18 cellular contexts compared by ENCODE assay signal in the genomic region with DNA sequence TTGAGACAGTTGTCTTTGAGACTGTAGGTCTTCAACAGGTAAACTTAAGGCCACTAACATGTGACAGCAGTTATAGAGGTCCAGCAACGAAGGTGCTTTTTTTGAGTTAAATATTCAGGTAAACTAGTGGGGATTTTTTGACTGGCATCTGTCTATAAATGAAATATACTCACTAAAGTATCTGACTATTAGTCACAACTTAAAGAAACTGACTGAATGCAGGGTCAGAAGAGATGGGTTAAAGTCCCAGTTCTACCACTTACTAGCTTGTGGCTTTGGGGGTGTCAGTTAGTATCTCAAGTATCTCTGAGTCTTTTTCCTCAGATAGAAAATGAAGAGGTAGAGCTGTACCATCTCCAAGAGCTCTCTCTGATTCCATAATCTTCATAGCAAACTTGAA. TPM values are rescaled to one million over a fixed set of nuclear protein-coding genes. Genes with fewer than 3 reads are reported as not detected.
DNase-seq lines count a peak whose midpoint lies in the region; ATAC-seq and TF ChIP-seq lines count a peak whose summit lies in the region.
"Had no signal": no experiment of that assay in that cellular context is flagged by ENCODE, and none has a peak within 500 bp of the region (broad histone marks: within the 10 kb centered on the region; RNA-seq: fewer than 3 reads in every experiment).

No MANE protein-coding gene starts in this region.

- no peaks in the 10 kb centered on the region for H4K20me1 ChIP-seq in smooth muscle cell (ENCODE audit: low read depth)
- H4K20me1 ChIP-seq: BLaER1 treated with 17β-estradiol and CSF1 and Interleukin-3, amounts not matched to agents 10 nM and 100 nM had no signal

- WGBS in smooth muscle cell (ENCODE audit: low lambda C conversion rate): 93% methylated on average over 1 of the region's 1 CpG

- no peak overlapping the region for H3K4me3 ChIP-seq in colonic mucosa
- H3K4me3 ChIP-seq in smooth muscle cell: no peak overlapping the region
- H3K4me3 ChIP-seq: BLaER1 treated with 17β-estradiol and CSF1 and Interleukin-3, amounts not matched to agents 10 nM and 100 nM; heart right ventricle had no signal

- no peak for TF ChIP-seq CTCF in colonic mucosa (IDR thresholded peaks at IDR 0.05)
- no peak for TF ChIP-seq CTCF in smooth muscle cell (IDR thresholded peaks at IDR 0.05; ENCODE audit: borderline replicate concordance, insufficient read depth, poor library complexity, severe bottlenecking)

- H2AFZ ChIP-seq in smooth muscle cell (ENCODE audit: low read depth): no peak overlapping the region

- H3K36me3 ChIP-seq in colonic mucosa (no peaks in the 10 kb centered on the region), smooth muscle cell (ENCODE audit: low read depth) (peaks cover 12% of the 10 kb centered on the region)

- ATAC-seq in GM18498 (IDR thresholded peaks at IDR 0.05; ENCODE audit: unreplicated experiment): peak; percentile 29
- peak; percentile 34 for ATAC-seq in GM19324 (IDR thresholded peaks at IDR 0.05; ENCODE audit: low FRiP score, unreplicated experiment)
- ATAC-seq in HG03378 (IDR thresholded peaks at IDR 0.05; ENCODE audit: unreplicated experiment): peak; percentile 59
- ATAC-seq: left ventricle myocardium superior had no signal

- DNase-seq in colonic mucosa (no peak), posterior vena cava (ENCODE audit: low spot score) (no peak), cerebellum (ENCODE audit: low spot score) (no peak), smooth muscle cell (lab: John Stamatoyannopoulos, UW; ENCODE audit: unreplicated experiment) (no peak), UCSD-AML1 (lab: John Stamatoyannopoulos, UW; ENCODE audit: unreplicated experiment) (no peak)
- DNase-seq: H7, heart right ventricle, left ventricle myocardium superior, MM.1S, NCI-H345, RPMI8226 had no signal

- no peaks in the 10 kb centered on the region for H3K27me3 ChIP-seq in colonic mucosa
- no peaks in the 10 kb centered on the region for H3K27me3 ChIP-seq in smooth muscle cell (ENCODE audit: low read depth)
- H3K27me3 ChIP-seq: BLaER1 treated with 17β-estradiol and CSF1 and Interleukin-3, amounts not matched to agents 10 nM and 100 nM; heart right ventricle; neutrophil had no signal

- H3K9ac ChIP-seq in colonic mucosa (ENCODE audit: low read depth in 2 of 2, low read length in 2 of 2) (peak overlapping the region in 1 of 2 donors; percentile 21), smooth muscle cell (ENCODE audit: low read depth) (no peak overlapping the region)
- H3K9ac ChIP-seq: BLaER1 treated with 17β-estradiol and CSF1 and Interleukin-3, amounts not matched to agents 10 nM and 100 nM had no signal

- no peaks in the 10 kb centered on the region for H3K79me2 ChIP-seq in smooth muscle cell (ENCODE audit: low read depth)

- H3K27ac ChIP-seq in colonic mucosa (peak overlapping the region; percentile 73), smooth muscle cell (ENCODE audit: low read depth) (no peak overlapping the region)
- H3K27ac ChIP-seq: BLaER1 treated with 17β-estradiol and CSF1 and Interleukin-3, amounts not matched to agents 10 nM and 100 nM; heart right ventricle; neutrophil had no signal

- no peak overlapping the region for H3K4me2 ChIP-seq in smooth muscle cell
- H3K4me2 ChIP-seq: BLaER1 treated with 17β-estradiol and CSF1 and Interleukin-3, amounts not matched to agents 10 nM and 100 nM had no signal

- no peaks in the 10 kb centered on the region for H3F3A ChIP-seq in smooth muscle cell (ENCODE audit: low read depth)

- H3K4me1 ChIP-seq in colonic mucosa (no peaks in the 10 kb centered on the region), smooth muscle cell (ENCODE audit: low read depth) (no peaks in the 10 kb centered on the region)
- H3K4me1 ChIP-seq: BLaER1 treated with 17β-estradiol and CSF1 and Interleukin-3, amounts not matched to agents 10 nM and 100 nM; heart right ventricle had no signal

- no peaks in the 10 kb centered on the region for H3K9me3 ChIP-seq in colonic mucosa
- no peaks in the 10 kb centered on the region for H3K9me3 ChIP-seq in smooth muscle cell (replicated peaks; ENCODE audit: low read depth)
- H3K9me3 ChIP-seq: BLaER1 treated with 17β-estradiol and CSF1 and Interleukin-3, amounts not matched to agents 10 nM and 100 nM; heart right ventricle; neutrophil had no signal

- intact Hi-C loops in colonic mucosa (cut with DNase I): no loop called here
- intact Hi-C loops in posterior vena cava (cut with DNase I): no loop called here

RNA-seq across cellular contexts. Expression of a gene that starts 18.0 kb away (rescaled TPM):
- 10 to 100 TPM; 44.5 to 66.6 TPM for total RNA-seq in colonic mucosa
- 10 to 100 TPM; 13.8 to 16.3 TPM for total RNA-seq in posterior vena cava
- 16.2 TPM for total RNA-seq in cerebellum
- 48.8 and 62.2 TPM in 2 replicates for total RNA-seq in smooth muscle cell
- polyA plus RNA-seq in smooth muscle cell: 43.4 and 54.8 TPM in 2 replicates

RNA-seq across cellular contexts. Expression of a gene that starts 18.9 kb away (rescaled TPM):
- total RNA-seq in colonic mucosa (100 to 1,000 TPM; 167 to 310 TPM), posterior vena cava (10 to 100 TPM; 31.5 to 36.9 TPM), cerebellum (9.4 TPM), smooth muscle cell (108 and 117 TPM in 2 replicates)
- polyA plus RNA-seq in smooth muscle cell: 209 and 219 TPM in 2 replicates

RNA-seq across cellular contexts. Expression of a gene that starts 40.0 kb away (rescaled TPM):
- 1 to 10 TPM in 1 of 2 donors, not detected in 1; 1.2 TPM for total RNA-seq in colonic mucosa
- 1 to 10 TPM; 3.5 to 9.7 TPM for total RNA-seq in posterior vena cava
- total RNA-seq in cerebellum: not detected
- total RNA-seq in smooth muscle cell: 29.7 and 51.7 TPM in 2 replicates
- polyA plus RNA-seq in smooth muscle cell: 16.0 and 19.7 TPM in 2 replicates
- total RNA-seq: endothelial cell of umbilical vein, G401, H7 had no signal
- polyA plus RNA-seq: endothelial cell of umbilical vein had no signal

RNA-seq across cellular contexts. Expression of a gene that starts 50.8 kb away (rescaled TPM):
- 1 to 10 TPM; 1.9 to 3.6 TPM for total RNA-seq in colonic mucosa
- total RNA-seq in posterior vena cava: 1 to 10 TPM; 4.0 to 4.9 TPM
- total RNA-seq in cerebellum: 8.5 TPM
- total RNA-seq in smooth muscle cell: 5.2 and 8.1 TPM in 2 replicates
- 1.6 and 1.8 TPM in 2 replicates for polyA plus RNA-seq in smooth muscle cell
